ENCODE assay signal across 8 cellular contexts in genomic region chr14:103074699-103075341, GRCh38. TPM values are rescaled to one million over a fixed set of nuclear protein-coding genes. Genes with fewer than 3 reads are reported as not detected.
A peak's percentile ranks its signal among the peaks of the same experiment; 100 is the strongest.
DNase-seq lines count a peak whose midpoint lies in the region; ATAC-seq and TF ChIP-seq lines count a peak whose summit lies in the region.

No MANE protein-coding gene starts in this region.

- peak overlapping the region; percentile 64 for H3K4me2 ChIP-seq in Loucy (ENCODE audit: low read depth, low read length, poor library complexity, severe bottlenecking)

- H3F3A ChIP-seq in Loucy (ENCODE audit: low read depth): no peaks in the 10 kb centered on the region

- no peak overlapping the region for H3K4me3 ChIP-seq in Loucy (ENCODE audit: low read length, poor library complexity, severe bottlenecking)
- peak overlapping the region; percentile 56 for H3K4me3 ChIP-seq in epithelial cell of proximal tubule (ENCODE audit: low read depth, low read length)

- no peak overlapping the region for H3K27ac Mint-ChIP-seq in neural crest cell (ENCODE audit: unreplicated experiment)

- H4K20me1 ChIP-seq in Loucy (ENCODE audit: insufficient read depth, low read length, poor library complexity, severe bottlenecking): no peaks in the 10 kb centered on the region

- H3K9me3 ChIP-seq in Loucy (ENCODE audit: insufficient read depth, low read depth, low read length): no peaks in the 10 kb centered on the region

- H3K36me3 Mint-ChIP-seq in neural crest cell (ENCODE audit: low read depth): no peaks in the 10 kb centered on the region

- DNase-seq in D341Med (ENCODE audit: low spot score): peak; percentile 34
- no peak for DNase-seq in epithelial cell of proximal tubule (ENCODE audit: low read depth)
- no peak for DNase-seq in neural crest cell (ENCODE audit: low read depth, low spot score)
- DNase-seq in cortex of kidney (lab: John Stamatoyannopoulos, UW): no peak
- DNase-seq in NCI-H510A (lab: John Stamatoyannopoulos, UW): no peak
- DNase-seq in DMS153 treated with DMSO at 0.1 percent for 48 hours (lab: John Stamatoyannopoulos, UW; ENCODE audit: unreplicated experiment): no peak

- no peaks in the 10 kb centered on the region for H3K4me1 ChIP-seq in Loucy (ENCODE audit: insufficient read depth, low read length, poor library complexity, severe bottlenecking)

- TF ChIP-seq CTCF in Loucy (conservative IDR thresholded peaks at IDR 0.05; ENCODE audit: low read length): no peak
- TF ChIP-seq CTCF in epithelial cell of proximal tubule (conservative IDR thresholded peaks at IDR 0.05; ENCODE audit: low read depth, low read length): no peak
- TF ChIP-seq CTCF in neural crest cell (conservative IDR thresholded peaks at IDR 0.05): no peak

- H3K4me1 Mint-ChIP-seq in neural crest cell: no peaks in the 10 kb centered on the region

- H3K36me3 ChIP-seq in Loucy (ENCODE audit: insufficient read depth, low read length): no peaks in the 10 kb centered on the region

- no peaks in the 10 kb centered on the region for H3K79me2 ChIP-seq in Loucy (ENCODE audit: insufficient read depth, low read length)

- peaks cover 7% of the 10 kb centered on the region for H3K27me3 Mint-ChIP-seq in neural crest cell (ENCODE audit: low read depth)

- peak overlapping the region; percentile 47 for H3K4me3 Mint-ChIP-seq in neural crest cell

- H2AFZ ChIP-seq in Loucy (ENCODE audit: low read length): peak overlapping the region; percentile 73; the same call in 1 of the 2 replicates

- no peaks in the 10 kb centered on the region for H3K9me3 Mint-ChIP-seq in neural crest cell

- ATAC-seq in HG03196 (IDR thresholded peaks at IDR 0.05; ENCODE audit: unreplicated experiment): no peak

- H3K9me2 ChIP-seq in Loucy (replicated peaks; ENCODE audit: low read depth, low read length): no peaks in the 10 kb centered on the region

- H3K27me3 ChIP-seq in Loucy (ENCODE audit: insufficient read depth, low read length, poor library complexity, severe bottlenecking): no peaks in the 10 kb centered on the region

- H3K9ac ChIP-seq in Loucy (ENCODE audit: low read depth, low read length, poor library complexity, severe bottlenecking): no peak overlapping the region

RNA-seq across cellular contexts. Expression of gene LBHD2, which starts 9.2 kb away (rescaled TPM):
- total RNA-seq in epithelial cell of proximal tubule (not detected in 2 replicates), neural crest cell (not detected in 2 replicates)

RNA-seq across cellular contexts. Expression of gene CDC42BPB, which starts 17.5 kb away (rescaled TPM):
- total RNA-seq in epithelial cell of proximal tubule (68.4 and 83.5 TPM in 2 replicates), neural crest cell (94.4 and 94.8 TPM in 2 replicates)

RNA-seq across cellular contexts. Expression of gene EXOC3L4, which starts 19.7 kb away (rescaled TPM):
- total RNA-seq in epithelial cell of proximal tubule (0.17 TPM in 1 of 2 replicates, not detected in the other), neural crest cell (not detected in 2 replicates)

RNA-seq across cellular contexts. Expression of gene TNFAIP2, which starts 48.4 kb away (rescaled TPM):
- total RNA-seq in epithelial cell of proximal tubule (58.5 and 155 TPM in 2 replicates), neural crest cell (11.6 and 12.8 TPM in 2 replicates)
